ENCODE assay signal across 21 cellular contexts in genomic region chr22:40391417-40391816, GRCh38.
"Had no signal": no experiment of that assay in that cellular context is flagged by ENCODE, and none has a peak within 500 bp of the region (broad histone marks: within the 10 kb centered on the region; RNA-seq: fewer than 3 reads in every experiment).

No MANE protein-coding gene starts in this region.

- DNase-seq: cortex of kidney; dorsolateral prefrontal cortex; effector CD8-positive, alpha-beta T cell; heart left ventricle; hippocampal formation; left colon; left ventricle myocardium superior; mesendoderm; naive B cell; nephron progenitor cell; sigmoid colon; stimulated activated CD4-positive, alpha-beta T cell treated with anti-CD3 and anti-CD28 coated beads, Interleukin-2, amount 100 ng/mL, for 24 hours; stimulated activated CD4-positive, alpha-beta T cell treated with anti-CD3 and anti-CD28 coated beads, Interleukin-4, amount 100 ng/mL, for 4 hours; stimulated activated naive CD4-positive, alpha-beta T cell treated with Interleukin-2 at 50 U/mL for 16 hours; thyroid gland; upper lobe of left lung; uterus had no signal

- H3K27me3 Mint-ChIP-seq: naive B cell had no signal

- H3K36me3 ChIP-seq: sigmoid colon, suprapubic skin, thyroid gland, upper lobe of left lung, uterus had no signal

- ATAC-seq: esophagus mucosa, heart left ventricle, left colon, left ventricle myocardium superior had no signal

- H3K4me3 Mint-ChIP-seq: nephron progenitor cell had no signal

- H3K4me3 ChIP-seq: dorsolateral prefrontal cortex, heart left ventricle, lung, sigmoid colon, skin epidermis, suprapubic skin, thyroid gland, upper lobe of left lung, uterus had no signal

- H3K27ac Mint-ChIP-seq: nephron progenitor cell had no signal

- H3K27ac ChIP-seq: dorsolateral prefrontal cortex, heart left ventricle, sigmoid colon, skin epidermis, suprapubic skin, upper lobe of left lung, uterus had no signal

- H3K27me3 ChIP-seq: dorsolateral prefrontal cortex, heart left ventricle, sigmoid colon, suprapubic skin, thyroid gland, upper lobe of left lung, uterus had no signal

- H3K9me3 Mint-ChIP-seq: naive B cell, nephron progenitor cell had no signal

- H3K4me1 ChIP-seq: sigmoid colon, uterus had no signal

- H3K9me3 ChIP-seq: heart left ventricle, sigmoid colon, suprapubic skin, thyroid gland, upper lobe of left lung, uterus had no signal
